In genomic region chr1:225880636-225881035, GRCh38 we compare ENCODE assay signal across 9 cellular contexts. TPM values are rescaled to one million over a fixed set of nuclear protein-coding genes. Genes with fewer than 3 reads are reported as not detected.
DNase-seq lines count a peak whose midpoint lies in the region; ATAC-seq, FAIRE-seq and TF ChIP-seq lines count a peak whose summit lies in the region.
"Had no signal": no experiment of that assay in that cellular context is flagged by ENCODE, and none has a peak within 500 bp of the region (broad histone marks: within the 10 kb centered on the region; RNA-seq: fewer than 3 reads in every experiment).

No MANE protein-coding gene starts in this region.

- ATAC-seq in RWPE2 (ENCODE audit: low read depth) (no peak), GM21526 (IDR thresholded peaks at IDR 0.05; ENCODE audit: low FRiP score, unreplicated experiment) (no peak)

- H3K4ac ChIP-seq in H9 (ENCODE audit: low read depth, low read length): no peak overlapping the region

- peaks cover 12% of the 10 kb centered on the region; the same call in 1 of the 2 replicates for H3K4me1 ChIP-seq in H9 (ENCODE audit: insufficient read depth, low read length)
- peaks cover 3% of the 10 kb centered on the region for H3K4me1 ChIP-seq in RWPE2 (ENCODE audit: insufficient read depth, poor library complexity, severe bottlenecking)
- H3K4me1 ChIP-seq in sigmoid colon: peaks cover 0 to 57% (median 51%) of the 10 kb centered on the region in 4 donors

- H2AFZ ChIP-seq in H9 (ENCODE audit: low read length): no peak overlapping the region

- H3K4me3 ChIP-seq in RWPE2 (ENCODE audit: severe bottlenecking) (no peak overlapping the region), foreskin fibroblast (ENCODE audit: low read depth in 1 of 2, low read length in 2 of 2) (peak overlapping the region; percentile 92 to 98), sigmoid colon (peak overlapping the region in 3 of 4 donors; percentile 92 to 98 (median 95))

- no peak overlapping the region for H2BK12ac ChIP-seq in H9 (ENCODE audit: insufficient read length, low read depth, low read length)

- H3K36me3 ChIP-seq in RWPE2 (ENCODE audit: low read depth) (no peaks in the 10 kb centered on the region), sigmoid colon (peaks cover 0 to 15% (median 5%) of the 10 kb centered on the region in 4 donors)

- peaks cover 9 to 28% (median 10%) of the 10 kb centered on the region in 3 experiments; a peak in 5 of 7 replicates for H3K36me3 Mint-ChIP-seq in H9 (ENCODE audit: insufficient read depth in 1 of 3, low read depth in 3 of 3)

- no peak overlapping the region for H4K5ac ChIP-seq in H9 (ENCODE audit: insufficient read length, low read depth, low read length)

- no peak overlapping the region for H2BK5ac ChIP-seq in H9 (ENCODE audit: insufficient read length, low read length)

- H4K20me1 ChIP-seq in H9 (ENCODE audit: control insufficient read depth, insufficient read depth, insufficient read length): no peaks in the 10 kb centered on the region

- no peak overlapping the region for H3K9ac ChIP-seq in H9 (ENCODE audit: extremely low read depth, insufficient read length, low read length)

- H2BK120ac ChIP-seq in H9 (ENCODE audit: low read depth, low read length, poor library complexity, severe bottlenecking): no peak overlapping the region

- intact Hi-C loops in sigmoid colon (cut with DNase I): loop anchor here (5.0 kb wide), 2 partner anchors 68 to 97 kb away; partner anchors contain the start of gene EPHX1

- no peaks in the 10 kb centered on the region for H3K9me3 ChIP-seq in H9 (ENCODE audit: control insufficient read depth, low read depth, low read length)
- no peaks in the 10 kb centered on the region for H3K9me3 ChIP-seq in RWPE2 (ENCODE audit: severe bottlenecking)
- no peaks in the 10 kb centered on the region for H3K9me3 ChIP-seq in sigmoid colon

- peaks cover 34 to 51% of the 10 kb centered on the region in 2 experiments for H3K4me1 Mint-ChIP-seq in H9

- no peak overlapping the region for H4K91ac ChIP-seq in H9 (ENCODE audit: insufficient read length, low read depth, low read length)

- peaks cover 9% of the 10 kb centered on the region; the same call in 1 of the 2 replicates for H3K79me2 ChIP-seq in H9 (ENCODE audit: insufficient read depth, low read length)

- H3K23me2 ChIP-seq in H9 (ENCODE audit: insufficient read length, low read depth, low read length, poor library complexity, severe bottlenecking): peaks cover 21% of the 10 kb centered on the region

- H3K9me3 Mint-ChIP-seq in H9: no peaks in the 10 kb centered on the region

- no peak overlapping the region for H2BK20ac ChIP-seq in H9 (ENCODE audit: low read depth, low read length, poor library complexity, severe bottlenecking)

- H3K27ac Mint-ChIP-seq in H9: no peak overlapping the region; a peak in 1 of 7 replicates

- H3K18ac ChIP-seq in H9 (ENCODE audit: insufficient read length, low read depth, low read length): no peak overlapping the region

- H3K14ac ChIP-seq in H9 (ENCODE audit: insufficient read depth, low read length): no peak overlapping the region

- H3K27ac ChIP-seq in H9 (ENCODE audit: insufficient read length, low read depth, low read length) (no peak overlapping the region), RWPE2 (ENCODE audit: poor library complexity, severe bottlenecking) (peak overlapping the region; percentile 57), sigmoid colon (peak overlapping the region; percentile 88 to 91 (median 90))

- H4K8ac ChIP-seq in H9 (replicated peaks; ENCODE audit: insufficient read length, low read depth, low read length): no peak overlapping the region

- H3T11ph ChIP-seq in H9 (ENCODE audit: low read length): no peak overlapping the region

- no peak overlapping the region for H3K56ac ChIP-seq in H9 (ENCODE audit: insufficient read length, low read depth, low read length)

- H3K27me3 ChIP-seq in H9 (ENCODE audit: insufficient read depth, low read length) (no peaks in the 10 kb centered on the region), RWPE2 (ENCODE audit: insufficient read depth, poor library complexity, severe bottlenecking) (no peaks in the 10 kb centered on the region), sigmoid colon (no peaks in the 10 kb centered on the region)

- DNase-seq in H9 (no peak), RWPE2 (ENCODE audit: low spot score) (no peak), foreskin fibroblast (no peak), sigmoid colon (no peak), GM12891 (ENCODE audit: insufficient read length, low spot score) (no peak), occipital lobe (lab: John Stamatoyannopoulos, UW) (no peak)
- no peak for DNase-seq in stimulated activated naive CD4-positive, alpha-beta T cell treated with Interleukin-2 at 50 U/mL for 16 hours (lab: John Stamatoyannopoulos, UW)

- peaks cover 2% of the 10 kb centered on the region; the same call in 1 of the 2 replicates for H3K27me3 Mint-ChIP-seq in H9 (ENCODE audit: low read depth)

- no peak for FAIRE-seq in GM12891 (lab: Jason Lieb, UNC)
- FAIRE-seq: TTC549 had no signal

- peak overlapping the region; percentile 78 to 88 for H3K4me3 Mint-ChIP-seq in H9

- H2AK5ac ChIP-seq in H9 (ENCODE audit: insufficient read length, low read length): no peak overlapping the region

- no CpG with 5 or more reads among the region's 5 CpGs for WGBS in H9 (ENCODE audit: extremely low coverage, insufficient read length, low lambda C conversion rate)
- 12 to 44% methylated on average over 5 of the region's 5 CpGs for WGBS in sigmoid colon, 2 donors

- H3K23ac ChIP-seq in H9 (ENCODE audit: insufficient read length, low read depth, low read length): no peak overlapping the region

- TF ChIP-seq EP300 in sigmoid colon (IDR thresholded peaks at IDR 0.05): no peak

- TF ChIP-seq CTCF in H9 (conservative IDR thresholded peaks at IDR 0.05) (no peak), RWPE2 (IDR thresholded peaks at IDR 0.05; ENCODE audit: poor library complexity, severe bottlenecking) (no peak), foreskin fibroblast (IDR thresholded peaks at IDR 0.05; ENCODE audit: low read depth, low read length) (no peak), sigmoid colon (IDR thresholded peaks at IDR 0.05) (no peak)

- no peaks in the 10 kb centered on the region for H3K79me1 ChIP-seq in H9 (ENCODE audit: insufficient read depth, low read depth, low read length, poor library complexity, severe bottlenecking)

- TF ChIP-seq POLR2A in sigmoid colon (IDR thresholded peaks at IDR 0.05): no peak
- no peak for TF ChIP-seq POLR2A in GM12891 (IDR thresholded peaks at IDR 0.05; ENCODE audit: low read depth, low read length)

- peak overlapping the region; percentile 83 for H3K4me2 ChIP-seq in H9 (ENCODE audit: insufficient read depth, insufficient read length, low read length)

- no peak overlapping the region for H2BK15ac ChIP-seq in H9 (ENCODE audit: low read depth, low read length)

TF ChIP-seq in GM12891, 5 proteins besides CTCF, POLR2A, EP300 and RAD21:
- no peak for TF ChIP-seq PAX5 (IDR thresholded peaks at IDR 0.05; ENCODE audit: insufficient read depth, low read length, severe bottlenecking)
- no peak for TF ChIP-seq POU2F2 (IDR thresholded peaks at IDR 0.05; ENCODE audit: low read depth, low read length)
- TF ChIP-seq SPI1 (IDR thresholded peaks at IDR 0.05; ENCODE audit: low read depth, low read length): no peak
- no peak for TF ChIP-seq TAF1 (IDR thresholded peaks at IDR 0.05; ENCODE audit: low read depth, low read length)
- TF ChIP-seq POLR2AphosphoS5 (IDR thresholded peaks at IDR 0.05; ENCODE audit: low read depth, low read length): no peak
TF ChIP-seq in GM12891: peak in this region for 0.

RNA-seq across cellular contexts. Expression of gene TMEM63A, which starts 1.5 kb away (rescaled TPM):
- 75.7 and 80.7 TPM in 2 replicates for total RNA-seq in H9 (2021)
- 10 to 100 TPM; 25.3 to 94.4 (median 36.9) TPM for total RNA-seq in sigmoid colon
- polyA plus RNA-seq in sigmoid colon: 100 to 1,000 TPM in 1 of 3 donors, 1 to 10 TPM in 2; 3.0 to 103 (median 5.5) TPM
- polyA plus RNA-seq in GM12891 (2012; ENCODE audit: low read depth, missing spikeins): 9.0 TPM
- total RNA-seq in occipital lobe: 1.1 TPM

RNA-seq across cellular contexts. Expression of gene LEFTY1, which starts 8.3 kb away (rescaled TPM):
- total RNA-seq in H9 (2021) (102 and 107 TPM in 2 replicates), sigmoid colon (not detected), occipital lobe (0.47 TPM)
- polyA plus RNA-seq in sigmoid colon: 100 to 1,000 TPM in 1 of 3 donors, 10 to 100 TPM in 2; 14.4 to 120 (median 46.2) TPM
- polyA plus RNA-seq in GM12891 (2012; ENCODE audit: low read depth, missing spikeins): 0.06 TPM

RNA-seq across cellular contexts. Expression of gene PYCR2, which starts 43.4 kb away (rescaled TPM):
- 104 TPM in 2 replicates for total RNA-seq in H9 (2021)
- total RNA-seq in sigmoid colon: 10 to 100 TPM; 31.0 to 40.5 (median 34.0) TPM
- polyA plus RNA-seq in sigmoid colon: 10 to 100 TPM; 33.8 to 74.4 (median 36.0) TPM
- 74.3 TPM for polyA plus RNA-seq in GM12891 (2012; ENCODE audit: low read depth, missing spikeins)
- 16.2 TPM for total RNA-seq in occipital lobe

Comparison
In these comparisons a context has a peak if more than half of its experiments do, and no peak if none do; other contexts are left out.
1. RNA of gene TMEM63A, which starts 1.5 kb away (total RNA-seq): 75.7 to 80.7 TPM in H9 and 25.3 to 94.4 TPM in sigmoid colon; 1.1 TPM in occipital lobe (single experiment); every median in the first group is over 10 times any median in the second.
2. RNA of gene LEFTY1, which starts 8.3 kb away (total RNA-seq): 102 to 107 TPM in H9; 0.47 TPM in occipital lobe (single experiment) and not detected in sigmoid colon; every median in the first group is over 10 times any median in the second.